Comparison of ENCODE assay signal across 5 cellular contexts in the genomic region with DNA sequence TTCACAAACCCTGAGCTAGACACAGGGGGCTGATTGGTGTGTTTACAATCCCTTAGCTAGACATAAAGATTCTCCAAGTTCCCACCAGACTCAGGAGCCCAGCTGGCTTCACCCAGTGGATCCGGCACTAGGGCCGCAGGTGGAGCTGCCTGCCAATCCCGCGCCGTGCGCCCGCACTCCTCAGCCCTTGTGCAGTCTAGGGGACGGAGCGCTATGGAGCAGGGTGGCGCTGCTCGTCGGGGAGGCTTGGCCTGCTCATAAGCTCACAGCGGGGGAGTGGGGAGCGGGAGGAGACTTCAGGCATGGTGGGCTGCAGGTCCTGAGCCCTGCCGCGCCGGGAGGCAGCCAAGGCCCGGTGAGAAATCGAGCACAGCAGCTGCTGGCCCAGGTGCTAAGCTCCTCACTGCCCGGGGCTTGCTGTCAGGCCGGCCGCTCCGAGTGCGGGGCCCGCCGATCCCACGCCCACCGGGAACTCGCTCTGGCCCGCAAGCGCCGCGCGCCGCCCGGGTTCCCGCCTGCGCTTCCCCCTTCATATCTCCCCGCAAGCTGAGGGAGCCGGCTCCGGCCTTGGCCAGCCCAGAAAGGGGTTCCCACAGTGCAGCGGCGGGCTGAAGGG. TPM values are rescaled to one million over a fixed set of nuclear protein-coding genes. Genes with fewer than 3 reads are reported as not detected.
"Had no signal": no experiment of that assay in that cellular context is flagged by ENCODE, and none has a peak within 500 bp of the region (broad histone marks: within the 10 kb centered on the region; RNA-seq: fewer than 3 reads in every experiment).

No MANE protein-coding gene starts in this region.

RNA-seq across cellular contexts. Expression of gene LY86, which starts 24.7 kb away (rescaled TPM):
- total RNA-seq: ascending aorta, bronchial epithelial cell, NCI-H460, PC-9, SK-MEL-5 had no signal
